Comparison of ENCODE assay signal across 1 cellular context in the genomic region with DNA sequence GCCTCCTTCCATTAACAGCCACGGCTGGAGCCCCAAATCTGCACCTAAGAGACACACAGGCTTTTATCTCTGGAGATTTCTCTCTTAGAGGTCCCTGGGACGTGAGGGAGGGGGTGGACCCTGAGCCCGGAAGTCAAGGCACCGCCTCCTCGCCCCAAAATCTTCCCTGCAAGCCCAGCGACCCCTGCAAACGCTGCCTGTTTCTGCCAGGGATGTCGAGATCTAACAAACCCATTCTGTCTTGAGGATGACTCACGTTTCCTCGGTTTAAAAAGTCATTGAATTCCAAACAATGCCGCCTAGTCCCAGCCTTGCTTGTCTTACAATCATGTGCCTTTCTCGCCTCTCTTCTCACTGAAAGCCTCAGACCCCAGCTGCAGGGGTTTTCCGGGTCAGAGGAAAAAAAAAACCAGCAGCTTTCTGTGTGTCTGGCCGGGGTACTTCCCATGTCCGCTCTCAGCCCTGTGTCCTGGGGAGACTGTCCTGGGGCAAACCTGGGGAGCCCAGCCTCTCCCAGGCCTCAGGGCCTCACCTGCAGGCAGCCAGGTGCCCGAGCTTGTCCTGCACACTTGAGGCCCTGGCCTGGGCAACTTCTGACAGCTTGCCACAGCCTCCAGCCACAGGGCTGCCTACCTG.
TF ChIP-seq lines count a peak whose summit lies in the region.

No MANE protein-coding gene starts in this region.

TF ChIP-seq in Ishikawa, 13 proteins besides CTCF, POLR2A, EP300 and RAD21 (continued from another document):
- TF ChIP-seq, protein P1, sequence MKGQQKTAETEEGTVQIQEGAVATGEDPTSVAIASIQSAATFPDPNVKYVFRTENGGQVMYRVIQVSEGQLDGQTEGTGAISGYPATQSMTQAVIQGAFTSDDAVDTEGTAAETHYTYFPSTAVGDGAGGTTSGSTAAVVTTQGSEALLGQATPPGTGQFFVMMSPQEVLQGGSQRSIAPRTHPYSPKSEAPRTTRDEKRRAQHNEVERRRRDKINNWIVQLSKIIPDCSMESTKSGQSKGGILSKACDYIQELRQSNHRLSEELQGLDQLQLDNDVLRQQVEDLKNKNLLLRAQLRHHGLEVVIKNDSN (IDR thresholded peaks at IDR 0.05), result no peak
- TF ChIP-seq NFIC (IDR thresholded peaks at IDR 0.05) (no peak), TAF1 (IDR thresholded peaks at IDR 0.05; ENCODE audit: low read depth) (no peak)
TF ChIP-seq in Ishikawa: peak in this region for 2.
